ENCODE assay signal across 17 cellular contexts in genomic region chr3:130027437-130027836, GRCh38. TPM values are rescaled to one million over a fixed set of nuclear protein-coding genes. Genes with fewer than 3 reads are reported as not detected.
A peak's percentile ranks its signal among the peaks of the same experiment; 100 is the strongest.
DNase-seq lines count a peak whose midpoint lies in the region; ATAC-seq, FAIRE-seq and TF ChIP-seq lines count a peak whose summit lies in the region.
"Not testable (repeated sequence)": the region's sequence is repeated elsewhere in the genome, so short reads cannot be mapped to it uniquely, and the experiment has no call there.
"Had no signal": no experiment of that assay in that cellular context is flagged by ENCODE, and none has a peak within 500 bp of the region (broad histone marks: within the 10 kb centered on the region; RNA-seq: fewer than 3 reads in every experiment).

No MANE protein-coding gene starts in this region.

- peak overlapping the region; percentile 27 for H3K27ac ChIP-seq in HUES48 (ENCODE audit: low read depth, low read length)
- not testable (repeated sequence) for H3K27ac ChIP-seq in HepG2 (ENCODE audit: extremely low read length, insufficient read depth, low read length); neural progenitor cell

- in situ Hi-C loops in HepG2 (cut with HindIII; ENCODE audit: extremely low pct_ligation_motif_present, low pct_unique_long_range_greater_than_20kb) = not testable (repeated sequence)

- H3K4me3 Mint-ChIP-seq in WTC11; neural progenitor cell; stimulated activated naive B cell treated with anti-CD40 and anti-IgM and Interleukin-4, amounts not matched to agents 10 μg/mL and 1 μg/mL and 100 μg/mL, for 72 hours: not testable (repeated sequence)

- not testable (repeated sequence) for H2AFZ ChIP-seq in HepG2 (ENCODE audit: low read length); neural progenitor cell (replicated peaks)

- H3K4me1 ChIP-seq in HUES48 (ENCODE audit: control insufficient read depth, insufficient read depth, low read length); HepG2 (ENCODE audit: insufficient read depth, low read length); neural progenitor cell: not testable (repeated sequence)

- not testable (repeated sequence) for TF ChIP-seq RAD21 in HepG2 (CRISPR knock-in tag; IDR thresholded peaks at IDR 0.05)

- not testable (repeated sequence) for BruUV-seq in HepG2 (replicated peaks; lab: Mats Ljungman, UMichigan)

- H3K9me3 ChIP-seq in HUES48 (ENCODE audit: control insufficient read depth, insufficient read depth, low read length); HepG2 (ENCODE audit: low read length); neural progenitor cell (ENCODE audit: low read depth): not testable (repeated sequence)

- DNase-seq in EH (ENCODE audit: low read depth) = peak; percentile 35
- peak; percentile 28 for DNase-seq in WTC11 (ENCODE audit: low spot score)
- DNase-seq in foreskin melanocyte = peak; percentile 40
- peak; percentile 20 for DNase-seq in HepG2 (ENCODE audit: low spot score)
- DNase-seq in neural progenitor cell (ENCODE audit: low spot score) = peak; percentile 14
- DNase-seq in stimulated activated naive B cell treated with anti-CD40 and anti-IgM and Interleukin-4, amounts not matched to agents 10 μg/mL and 1 μg/mL and 100 μg/mL, for 72 hours = not testable (repeated sequence)

- POLR2A ChIA-PET in WTC11 (lab: Charles Lee); HepG2 (lab: Yijun Ruan, JAX): not testable (repeated sequence)

- not testable (repeated sequence) for FAIRE-seq in HepG2 (lab: Jason Lieb, UNC)

- H3K9ac ChIP-seq in HUES48 (ENCODE audit: low read depth, low read length); HepG2 (ENCODE audit: insufficient read depth, low read depth, low read length); neural progenitor cell: not testable (repeated sequence)

- H3K27ac Mint-ChIP-seq in WTC11, neural progenitor cell: not testable (repeated sequence)
- H3K27ac Mint-ChIP-seq in stimulated activated naive B cell treated with anti-CD40 and anti-IgM and Interleukin-4, amounts not matched to agents 10 μg/mL and 1 μg/mL and 100 μg/mL, for 72 hours = peak overlapping the region; percentile 56

- not testable (repeated sequence) for TF ChIP-seq CTCF in WTC11 (IDR thresholded peaks at IDR 0.05); HepG2 (CRISPR knock-in tag; IDR thresholded peaks at IDR 0.05); neural progenitor cell (IDR thresholded peaks at IDR 0.05)

- TF ChIP-seq EP300 in HepG2 (IDR thresholded peaks at IDR 0.05; ENCODE audit: low read depth in 2 of 2, low read length in 2 of 2); HepG2 (CRISPR knock-in tag; IDR thresholded peaks at IDR 0.05; ENCODE audit: borderline replicate concordance): not testable (repeated sequence)

- not testable (repeated sequence) for H3K36me3 ChIP-seq in HUES48 (ENCODE audit: control insufficient read depth, insufficient read depth, low read length); HepG2 (replicated peaks in 1 of 2; ENCODE audit: control insufficient read depth in 1 of 2, insufficient read depth in 2 of 2, low read length in 2 of 2); neural progenitor cell

- ATAC-seq in WTC11; HepG2; stimulated activated naive B cell treated with anti-CD40 and anti-IgM and Interleukin-4, amounts not matched to agents 10 μg/mL and 1 μg/mL and 100 μg/mL, for 72 hours (replicated peaks): not testable (repeated sequence)

- CTCF ChIA-PET in WTC11 (lab: Charles Lee); HepG2 (lab: Yijun Ruan, JAX; ENCODE audit: low intra/inter-chr PET ratio, low total read pairs): not testable (repeated sequence)

- intact Hi-C loops in HepG2 (cut with micrococcal nuclease; ENCODE audit: unreplicated experiment) = not testable (repeated sequence)

- H4K20me1 ChIP-seq in HepG2 (ENCODE audit: insufficient read depth, low read length); neural progenitor cell (ENCODE audit: low read depth): not testable (repeated sequence)

- H3K79me2 ChIP-seq in HepG2 (ENCODE audit: insufficient read depth, low read length); neural progenitor cell (ENCODE audit: low read depth): not testable (repeated sequence)

- not testable (repeated sequence) for H3K9me3 Mint-ChIP-seq in WTC11; neural progenitor cell; stimulated activated naive B cell treated with anti-CD40 and anti-IgM and Interleukin-4, amounts not matched to agents 10 μg/mL and 1 μg/mL and 100 μg/mL, for 72 hours

- peaks cover 13% of the 10 kb centered on the region for H3K4me1 Mint-ChIP-seq in WTC11
- H3K4me1 Mint-ChIP-seq in neural progenitor cell; stimulated activated naive B cell treated with anti-CD40 and anti-IgM and Interleukin-4, amounts not matched to agents 10 μg/mL and 1 μg/mL and 100 μg/mL, for 72 hours: not testable (repeated sequence)

- H3K27me3 Mint-ChIP-seq in WTC11 (ENCODE audit: low read depth); neural progenitor cell (ENCODE audit: insufficient read depth, low read depth); stimulated activated naive B cell treated with anti-CD40 and anti-IgM and Interleukin-4, amounts not matched to agents 10 μg/mL and 1 μg/mL and 100 μg/mL, for 72 hours: not testable (repeated sequence)

- H3K36me3 Mint-ChIP-seq in WTC11; neural progenitor cell; stimulated activated naive B cell treated with anti-CD40 and anti-IgM and Interleukin-4, amounts not matched to agents 10 μg/mL and 1 μg/mL and 100 μg/mL, for 72 hours: not testable (repeated sequence)

- H3K4me2 ChIP-seq in HepG2 (ENCODE audit: low read depth, low read length); neural progenitor cell: not testable (repeated sequence)

- not testable (repeated sequence) for H3K4me3 ChIP-seq in HUES48 (ENCODE audit: low read depth, low read length); HepG2 (replicated peaks in 1 of 3; ENCODE audit: insufficient read depth in 1 of 3, low read depth in 2 of 3, low read length in 3 of 3); neural progenitor cell

- TF ChIP-seq POLR2A in HepG2 (IDR thresholded peaks at IDR 0.05; ENCODE audit: insufficient read depth in 1 of 2, low read depth in 2 of 2, low read length in 2 of 2) = not testable (repeated sequence)

- 51% methylated on average over 5 of the region's 6 CpGs for WGBS in HepG2 (ENCODE audit: low lambda C conversion rate)

- H3K27me3 ChIP-seq in HUES48 (ENCODE audit: control insufficient read depth, insufficient read depth, low read length); HepG2 (ENCODE audit: control insufficient read depth in 1 of 2, insufficient read depth in 2 of 2, low read length in 2 of 2); neural progenitor cell: not testable (repeated sequence)

- not testable (repeated sequence) for H3F3A ChIP-seq in neural progenitor cell (ENCODE audit: low read depth)

RNA-seq across cellular contexts. Expression of gene TRH, which starts 52.9 kb away (rescaled TPM):
- total RNA-seq in WTC11 (2021) (0.16 to 0.27 TPM (median 0.22 TPM) in 3 replicates), HepG2 (2016; rRNA removed; fragmentation: Illumina TruSeq; extraction: Trizol) (not detected in 2 replicates), neural progenitor cell (ENCODE audit: low replicate concordance) (0.19 TPM in 1 of 2 replicates, not detected in the other)
- total RNA-seq in HepG2 (2016; cell fraction: cytosol; rRNA removed; fragmentation: Illumina TruSeq; extraction: Trizol; ENCODE audit: low read depth) = not detected in 2 replicates
- total RNA-seq in HepG2 (2016; cell fraction: insoluble cytoplasmic fraction; rRNA removed; fragmentation: Illumina TruSeq; extraction: Trizol) = not detected in 2 replicates
- total RNA-seq in HepG2 (2016; cell fraction: membrane; rRNA removed; fragmentation: Illumina TruSeq; extraction: Trizol) = not detected in 2 replicates
- not detected in 2 replicates for total RNA-seq in HepG2 (2016; cell fraction: nucleus; rRNA removed; fragmentation: Illumina TruSeq; extraction: Trizol)
- polyA plus RNA-seq in HepG2 (2011; rRNA removed) = not detected in 2 replicates
- polyA plus RNA-seq in HepG2 (2011; cell fraction: cytosol; rRNA removed) = not detected in 2 replicates
- not detected in 2 replicates for polyA plus RNA-seq in HepG2 (2011; cell fraction: nucleus; rRNA removed)
- not detected in 2 replicates for polyA plus RNA-seq in HepG2 (2012)
- polyA plus RNA-seq in HepG2 (2016; cell fraction: cytosol; fragmentation: Illumina TruSeq; extraction: Trizol; ENCODE audit: low read depth) = not detected in 2 replicates
- polyA plus RNA-seq in HepG2 (2016; cell fraction: insoluble cytoplasmic fraction; fragmentation: Illumina TruSeq; extraction: Trizol; ENCODE audit: low read depth) = not detected in 2 replicates
- not detected in 2 replicates for polyA plus RNA-seq in HepG2 (2016; cell fraction: membrane; fragmentation: Illumina TruSeq; extraction: Trizol; ENCODE audit: low read depth)
- not detected in 2 replicates for polyA plus RNA-seq in HepG2 (2016; cell fraction: nucleus; fragmentation: Illumina TruSeq; extraction: Trizol; ENCODE audit: insufficient read depth, low read depth)
- not detected in 2 replicates for polyA minus RNA-seq in HepG2 (2011; rRNA and poly(A)+ RNA removed; ENCODE audit: low replicate concordance)
- polyA minus RNA-seq in HepG2 (2011; cell fraction: cytosol; rRNA and poly(A)+ RNA removed) = not detected in 2 replicates
- not detected in 2 replicates for polyA minus RNA-seq in HepG2 (2011; cell fraction: nucleus; rRNA and poly(A)+ RNA removed)
- total RNA-seq: Calu3; CD4-positive, alpha-beta T cell; CD8-positive, alpha-beta memory T cell; Daoy; G401; H4; H9 had no signal
- polyA plus RNA-seq: A549; CD14-positive monocyte; CD8-positive, alpha-beta memory T cell; GM23338 had no signal

RNA-seq across cellular contexts. Expression of gene ALG1L2, which starts 54.2 kb away (rescaled TPM):
- total RNA-seq in WTC11 (2021) = 0.82 to 2.1 TPM (median 0.89 TPM) in 3 replicates
- 0.55 TPM in 1 of 2 replicates, not detected in the other for total RNA-seq in HepG2 (2016; rRNA removed; fragmentation: Illumina TruSeq; extraction: Trizol)
- total RNA-seq in HepG2 (2016; cell fraction: cytosol; rRNA removed; fragmentation: Illumina TruSeq; extraction: Trizol; ENCODE audit: low read depth) = 0.79 and 0.81 TPM in 2 replicates
- total RNA-seq in HepG2 (2016; cell fraction: insoluble cytoplasmic fraction; rRNA removed; fragmentation: Illumina TruSeq; extraction: Trizol) = 0.43 and 0.52 TPM in 2 replicates
- 0.83 TPM in 1 of 2 replicates, not detected in the other for total RNA-seq in HepG2 (2016; cell fraction: membrane; rRNA removed; fragmentation: Illumina TruSeq; extraction: Trizol)
- 0.81 and 1.7 TPM in 2 replicates for total RNA-seq in HepG2 (2016; cell fraction: nucleus; rRNA removed; fragmentation: Illumina TruSeq; extraction: Trizol)
- polyA plus RNA-seq in HepG2 (2011; rRNA removed) = 0.13 and 0.24 TPM in 2 replicates
- not detected in 2 replicates for polyA plus RNA-seq in HepG2 (2011; cell fraction: cytosol; rRNA removed)
- not detected in 2 replicates for polyA plus RNA-seq in HepG2 (2011; cell fraction: nucleus; rRNA removed)
- 0.23 and 0.43 TPM in 2 replicates for polyA plus RNA-seq in HepG2 (2012)
- polyA plus RNA-seq in HepG2 (2016; cell fraction: cytosol; fragmentation: Illumina TruSeq; extraction: Trizol; ENCODE audit: low read depth) = 0.23 TPM in 1 of 2 replicates, not detected in the other
- not detected in 2 replicates for polyA plus RNA-seq in HepG2 (2016; cell fraction: insoluble cytoplasmic fraction; fragmentation: Illumina TruSeq; extraction: Trizol; ENCODE audit: low read depth)
- polyA plus RNA-seq in HepG2 (2016; cell fraction: membrane; fragmentation: Illumina TruSeq; extraction: Trizol; ENCODE audit: low read depth) = not detected in 2 replicates
- 1.1 TPM in 1 of 2 replicates, not detected in the other for polyA plus RNA-seq in HepG2 (2016; cell fraction: nucleus; fragmentation: Illumina TruSeq; extraction: Trizol; ENCODE audit: insufficient read depth, low read depth)
- polyA minus RNA-seq in HepG2 (2011; rRNA and poly(A)+ RNA removed; ENCODE audit: low replicate concordance) = not detected in 2 replicates
- not detected in 2 replicates for polyA minus RNA-seq in HepG2 (2011; cell fraction: cytosol; rRNA and poly(A)+ RNA removed)
- polyA minus RNA-seq in HepG2 (2011; cell fraction: nucleus; rRNA and poly(A)+ RNA removed) = 1.7 TPM in 1 of 2 replicates, not detected in the other
- total RNA-seq in neural progenitor cell (ENCODE audit: low replicate concordance) = 0.59 TPM in 1 of 2 replicates, not detected in the other
- total RNA-seq: Daoy, G401, GM23338, H4 had no signal
- polyA plus RNA-seq: A549, CD14-positive monocyte had no signal
